ENCODE assay signal across 1 cellular context in genomic region chr12:119156401-119156800, GRCh38.
TF ChIP-seq lines count a peak whose summit lies in the region.

No MANE protein-coding gene starts in this region.

TF ChIP-seq in SK-N-SH, 30 proteins besides CTCF, POLR2A, EP300 and RAD21 (continued from another document):
- TF ChIP-seq JUND (IDR thresholded peaks at IDR 0.05) (no peak), POLR2AphosphoS5 (IDR thresholded peaks at IDR 0.05; ENCODE audit: low read depth, low read length) (no peak), TCF12 (IDR thresholded peaks at IDR 0.05) (no peak), EZH2phosphoT487 (IDR thresholded peaks at IDR 0.05; ENCODE audit: borderline replicate concordance, low read depth) (no peak)
